27 cellular contexts compared by ENCODE assay signal in genomic region chr1:13770769-13771168, GRCh38.
"Had no signal": no experiment of that assay in that cellular context is flagged by ENCODE, and none has a peak within 500 bp of the region (broad histone marks: within the 10 kb centered on the region; RNA-seq: fewer than 3 reads in every experiment).

No MANE protein-coding gene starts in this region.

- H3K4me1 ChIP-seq: pancreas, prostate gland had no signal

- H3K4me3 ChIP-seq: esophagus muscularis mucosa, heart left ventricle, left lung, lower lobe of right lung, mucosa of descending colon, pancreas, prostate gland, skin epidermis, thoracic aorta had no signal

- H3K27me3 Mint-ChIP-seq: activated CD4-positive, alpha-beta memory T cell treated with anti-CD3 and anti-CD28 coated beads for 36 hours; activated CD4-positive, alpha-beta T cell treated with anti-CD3 and anti-CD28 coated beads, Interleukin-2, amount 10 ng/mL, durations not matched to agents 24 days and 14 days; activated naive CD4-positive, alpha-beta T cell treated with anti-CD3 and anti-CD28 coated beads, Interleukin-2, amount 10 ng/mL, durations not matched to agents 7 days and 5 days; central memory CD8-positive, alpha-beta T cell; dendritic cell treated with granulocyte-macrophage colony-stimulating factor and Interleukin-4, amounts not matched to agents 40 ng/mL and 50 ng/mL, for 4 days; stimulated activated naive CD8-positive, alpha-beta T cell treated with anti-CD3 and anti-CD28 coated beads, Interleukin-15, Interleukin-2, amounts not matched to agents 100 ng/mL and 50 ng/mL, for 24 hours; type B pancreatic cell had no signal

- ATAC-seq: foreskin keratinocyte, heart left ventricle, left lung, lower lobe of right lung, mucosa of descending colon, pancreas, sciatic nerve had no signal

- H3K36me3 ChIP-seq: pancreas, prostate gland had no signal

- DNase-seq: activated CD4-positive, alpha-beta memory T cell treated with anti-CD3 and anti-CD28 coated beads for 36 hours; activated CD4-positive, alpha-beta T cell treated with anti-CD3 and anti-CD28 coated beads, Interleukin-2, amount 10 ng/mL, durations not matched to agents 24 days and 14 days; activated effector memory CD4-positive, alpha-beta T cell treated with anti-CD3 and anti-CD28 coated beads, Interleukin-2, amount 50 U/mL, for 16 hours; activated naive CD4-positive, alpha-beta T cell treated with anti-CD3 and anti-CD28 coated beads, Interleukin-2, amount 10 ng/mL, durations not matched to agents 7 days and 5 days; anterior cingulate cortex; foreskin keratinocyte; heart left ventricle; left lung; lower lobe of right lung; mesendoderm; mucosa of descending colon; nephron progenitor cell; pancreas; retina; stimulated activated CD4-positive, alpha-beta T cell treated with anti-CD3 and anti-CD28 coated beads, Interleukin-12 subunit alpha, Interleukin-12 subunit beta, amount 100 ng/mL, for 4 hours; stimulated activated CD4-positive, alpha-beta T cell treated with anti-CD3 and anti-CD28 coated beads, Interleukin-4, amount 100 ng/mL, for 1 hour; T-helper 1 cell had no signal

- H3K4me3 Mint-ChIP-seq: activated CD4-positive, alpha-beta memory T cell treated with anti-CD3 and anti-CD28 coated beads for 36 hours; activated CD4-positive, alpha-beta T cell treated with anti-CD3 and anti-CD28 coated beads, Interleukin-2, amount 10 ng/mL, durations not matched to agents 24 days and 14 days; activated naive CD4-positive, alpha-beta T cell treated with anti-CD3 and anti-CD28 coated beads, Interleukin-2, amount 10 ng/mL, durations not matched to agents 7 days and 5 days; activated T-helper 1 cell treated with anti-CD3 and anti-CD28 coated beads, Interleukin-12 subunit alpha, Interleukin-12 subunit beta, Interleukin-2, Interleukin-4 antibody, amounts not matched to agents 30 ng/mL and 10 ng/mL and 1 ng/mL, durations not matched to agents 14 hours and 24 hours and 36 hours; central memory CD8-positive, alpha-beta T cell; dendritic cell treated with granulocyte-macrophage colony-stimulating factor and Interleukin-4, amounts not matched to agents 40 ng/mL and 50 ng/mL, for 4 days; nephron progenitor cell; stimulated activated naive CD8-positive, alpha-beta T cell treated with anti-CD3 and anti-CD28 coated beads, Interleukin-15, Interleukin-2, amounts not matched to agents 100 ng/mL and 50 ng/mL, for 24 hours; type B pancreatic cell had no signal

- H3K27ac ChIP-seq: esophagus muscularis mucosa, foreskin keratinocyte, heart left ventricle, left lung, lower lobe of right lung, pancreas, prostate gland, skin epidermis, thoracic aorta had no signal

- H3K9me3 Mint-ChIP-seq: activated CD4-positive, alpha-beta memory T cell treated with anti-CD3 and anti-CD28 coated beads for 36 hours; activated CD4-positive, alpha-beta T cell treated with anti-CD3 and anti-CD28 coated beads, Interleukin-2, amount 10 ng/mL, durations not matched to agents 24 days and 14 days; activated naive CD4-positive, alpha-beta T cell treated with anti-CD3 and anti-CD28 coated beads, Interleukin-2, amount 10 ng/mL, durations not matched to agents 7 days and 5 days; activated T-helper 1 cell treated with anti-CD3 and anti-CD28 coated beads, Interleukin-12 subunit alpha, Interleukin-12 subunit beta, Interleukin-2, Interleukin-4 antibody, amounts not matched to agents 30 ng/mL and 10 ng/mL and 1 ng/mL, durations not matched to agents 14 hours and 24 hours and 36 hours; central memory CD8-positive, alpha-beta T cell; dendritic cell treated with granulocyte-macrophage colony-stimulating factor and Interleukin-4, amounts not matched to agents 40 ng/mL and 50 ng/mL, for 4 days; nephron progenitor cell; stimulated activated naive CD8-positive, alpha-beta T cell treated with anti-CD3 and anti-CD28 coated beads, Interleukin-15, Interleukin-2, amounts not matched to agents 100 ng/mL and 50 ng/mL, for 24 hours had no signal

- H3K9me3 ChIP-seq: esophagus muscularis mucosa, heart left ventricle, left lung, lower lobe of right lung, mucosa of descending colon, pancreas, prostate gland, thoracic aorta had no signal

- H3K27ac Mint-ChIP-seq: activated CD4-positive, alpha-beta memory T cell treated with anti-CD3 and anti-CD28 coated beads for 36 hours; activated CD4-positive, alpha-beta T cell treated with anti-CD3 and anti-CD28 coated beads, Interleukin-2, amount 10 ng/mL, durations not matched to agents 24 days and 14 days; activated naive CD4-positive, alpha-beta T cell treated with anti-CD3 and anti-CD28 coated beads, Interleukin-2, amount 10 ng/mL, durations not matched to agents 7 days and 5 days; activated T-helper 1 cell treated with anti-CD3 and anti-CD28 coated beads, Interleukin-12 subunit alpha, Interleukin-12 subunit beta, Interleukin-2, Interleukin-4 antibody, amounts not matched to agents 30 ng/mL and 10 ng/mL and 1 ng/mL, durations not matched to agents 14 hours and 24 hours and 36 hours; dendritic cell treated with granulocyte-macrophage colony-stimulating factor and Interleukin-4, amounts not matched to agents 40 ng/mL and 50 ng/mL, for 4 days; nephron progenitor cell; stimulated activated naive CD8-positive, alpha-beta T cell treated with anti-CD3 and anti-CD28 coated beads, Interleukin-15, Interleukin-2, amounts not matched to agents 100 ng/mL and 50 ng/mL, for 24 hours; type B pancreatic cell had no signal
